ENCODE assay signal across 8 cellular contexts in genomic region chr12:116319851-116320621, GRCh38. TPM values are rescaled to one million over a fixed set of nuclear protein-coding genes. Genes with fewer than 3 reads are reported as not detected.
DNase-seq lines count a peak whose midpoint lies in the region; ATAC-seq and TF ChIP-seq lines count a peak whose summit lies in the region.

No MANE protein-coding gene starts in this region.

- no peak for TF ChIP-seq CTCF in heart left ventricle (IDR thresholded peaks at IDR 0.05)

- no peaks in the 10 kb centered on the region for H3K9me3 ChIP-seq in heart left ventricle

- H3K4me1 Mint-ChIP-seq in activated T-cell treated with anti-CD3 and anti-CD28 coated beads, Interleukin-2, amount 50 U/mL, for 4 hours (ENCODE audit: low read depth) = peaks cover 31% of the 10 kb centered on the region

- DNase-seq in activated T-cell treated with anti-CD3 and anti-CD28 coated beads for 48 hours (ENCODE audit: low read depth) (peak; percentile 20), heart left ventricle (peak in 4 of 5 donors; percentile 61 to 75 (median 68)), NCI-H2029 (lab: John Stamatoyannopoulos, UW) (no peak), NCI-H510A treated with DMSO at 0.1 percent for 48 hours (lab: John Stamatoyannopoulos, UW) (no peak), ACHN (no peak)
- DNase-seq in activated T-cell treated with anti-CD3 and anti-CD28 coated beads, Interleukin-2, amount 50 U/mL, for 1 hour = no peak
- no peak for DNase-seq in activated T-cell treated with anti-CD3 and anti-CD28 coated beads, Interleukin-2, amount 50 U/mL, for 4 hours
- DNase-seq in stimulated activated CD4-positive, alpha-beta T cell treated with anti-CD3 and anti-CD28 coated beads, Interleukin-1b, Interleukin-23, amount 100 ng/mL, for 48 hours = peak; percentile 29

- H3K27me3 ChIP-seq in heart left ventricle = no peaks in the 10 kb centered on the region

- no peaks in the 10 kb centered on the region for H3K36me3 ChIP-seq in heart left ventricle

- peak overlapping the region; percentile 38 for H3K4me3 Mint-ChIP-seq in activated T-cell treated with anti-CD3 and anti-CD28 coated beads, Interleukin-2, amount 50 U/mL, for 4 hours

- peak overlapping the region; percentile 11 to 85 (median 66) for H3K27ac ChIP-seq in heart left ventricle

- peak overlapping the region in 6 of 12 donors; percentile 2 to 35 (median 12) for H3K4me3 ChIP-seq in heart left ventricle

- ATAC-seq in activated T-cell treated with anti-CD3 and anti-CD28 coated beads, Interleukin-2, amount 50 U/mL, for 4 hours = peak; percentile 68 to 71
- ATAC-seq in heart left ventricle = peak; percentile 90 to 97 (median 95)

- H3K36me3 Mint-ChIP-seq in activated T-cell treated with anti-CD3 and anti-CD28 coated beads, Interleukin-2, amount 50 U/mL, for 4 hours (ENCODE audit: insufficient read depth) = no peaks in the 10 kb centered on the region

- TF ChIP-seq POLR2A in heart left ventricle (IDR thresholded peaks at IDR 0.05) = no peak

- no peaks in the 10 kb centered on the region for H3K9me3 Mint-ChIP-seq in activated T-cell treated with anti-CD3 and anti-CD28 coated beads, Interleukin-2, amount 50 U/mL, for 4 hours

- 9 to 15% (median 10%) methylated on average over 16 of the region's 16 CpGs for WGBS in heart left ventricle, 4 donors

- H3K27me3 Mint-ChIP-seq in activated T-cell treated with anti-CD3 and anti-CD28 coated beads, Interleukin-2, amount 50 U/mL, for 4 hours (ENCODE audit: low read depth) = no peaks in the 10 kb centered on the region

- H3K4me1 ChIP-seq in heart left ventricle = peaks cover 6 to 49% (median 24%) of the 10 kb centered on the region in 12 donors

- intact Hi-C loops in heart left ventricle (cut with DNase I) = loop anchor here in 1 of 10 donors (10.0 kb wide), 1 partner anchor 95 kb away; no protein-coding TSS in a partner anchor

- in situ Hi-C loops in ACHN (cut with HindIII; ENCODE audit: low pct_ligation_motif_present, low pct_unique_long_range_greater_than_20kb, low sequenced_read_pairs) = no loop called here

RNA-seq across cellular contexts. Expression of gene MED13L, which starts 42.5 kb away (rescaled TPM):
- total RNA-seq in activated T-cell treated with anti-CD3 and anti-CD28 coated beads, Interleukin-2, amount 50 U/mL, for 4 hours = 10 to 100 TPM; 45.6 to 49.7 (median 47.5) TPM
- total RNA-seq in heart left ventricle = 10 to 100 TPM; 48.6 to 84.1 (median 68.7) TPM
- 10 to 100 TPM; 12.2 to 20.1 TPM for polyA plus RNA-seq in heart left ventricle

Comparison
In these comparisons a context has a peak if more than half of its experiments do, and no peak if none do; other contexts are left out.
1. DNase-seq: peak in activated T-cell treated with anti-CD3 and anti-CD28 coated beads for 48 hours (single experiment), heart left ventricle (4 of 5) and stimulated activated CD4-positive, alpha-beta T cell treated with anti-CD3 and anti-CD28 coated beads, Interleukin-1b, Interleukin-23, amount 100 ng/mL, for 48 hours (single experiment); none in activated T-cell treated with anti-CD3 and anti-CD28 coated beads, Interleukin-2, amount 50 U/mL, for 1 hour (single experiment), activated T-cell treated with anti-CD3 and anti-CD28 coated beads, Interleukin-2, amount 50 U/mL, for 4 hours (single experiment), NCI-H2029 (single experiment), NCI-H510A treated with DMSO at 0.1 percent for 48 hours (single experiment) and ACHN (single experiment).